In the genomic region with DNA sequence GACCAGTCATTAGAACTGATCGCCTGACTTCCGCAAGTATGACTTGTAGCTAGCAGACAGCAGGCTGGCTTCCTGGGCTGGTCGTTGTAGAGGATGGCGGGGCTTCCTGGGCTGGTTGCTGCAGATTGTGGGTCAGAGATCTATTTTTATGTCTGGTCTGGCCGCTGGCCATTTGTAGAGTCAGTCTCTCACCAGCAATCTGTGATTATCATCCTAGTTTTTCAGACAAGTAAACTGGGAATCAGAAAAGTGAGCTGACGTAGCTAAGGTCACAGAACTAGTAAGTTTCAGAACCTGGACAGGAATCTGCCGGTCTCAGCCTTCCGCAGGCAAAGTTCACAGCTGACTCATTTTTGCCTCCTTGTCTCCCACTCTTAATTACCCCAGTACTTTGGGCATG, we compare ENCODE assay signal across 19 cellular contexts. TPM values are rescaled to one million over a fixed set of nuclear protein-coding genes. Genes with fewer than 3 reads are reported as not detected.
A peak's percentile ranks its signal among the peaks of the same experiment; 100 is the strongest.
DNase-seq lines count a peak whose midpoint lies in the region; ATAC-seq and TF ChIP-seq lines count a peak whose summit lies in the region.
"Had no signal": no experiment of that assay in that cellular context is flagged by ENCODE, and none has a peak within 500 bp of the region (broad histone marks: within the 10 kb centered on the region; RNA-seq: fewer than 3 reads in every experiment).

No MANE protein-coding gene starts in this region.

- in situ Hi-C loops in gastrocnemius medialis (cut with MboI; ENCODE audit: low sequenced_read_pairs in 4 of 4) = loop anchor here in 1 of 4 donors (25.0 kb wide), 1 partner anchor 476 kb away; a partner anchor contains a TSS

- DNase-seq in NB4 (ENCODE audit: low read depth) (peak; percentile 34), cerebellar cortex (ENCODE audit: low spot score) (peak; percentile 97), heart right ventricle (peak; percentile 63 to 81), gastrocnemius medialis (peak; percentile 60 to 84), NCI-H146 (lab: John Stamatoyannopoulos, UW) (no peak), activated T-cell treated with anti-CD3 and anti-CD28 coated beads for 4 hours (no peak), putamen (ENCODE audit: low spot score) (no peak)
- DNase-seq: activated T-cell treated with anti-CD3 and anti-CD28 coated beads, Interleukin-2, amount 50 U/mL, for 48 hours; amniotic stem cell; DMS 273 treated with DMSO at 0.1 percent for 48 hours; mammary epithelial cell; NCI-H1048; NK-92 treated with Interleukin-12 subunit alpha and Interleukin-12 subunit beta, amount 100 ng/mL, for 24 hours; SHP77; stimulated activated naive B cell treated with anti-CD40 and anti-IgM and Interleukin-4, amounts not matched to agents 10 μg/mL and 1 μg/mL and 100 μg/mL, for 72 hours; upper lobe of left lung had no signal

- no peaks in the 10 kb centered on the region for H3K9me3 ChIP-seq in heart right ventricle
- H3K9me3 ChIP-seq in gastrocnemius medialis = no peaks in the 10 kb centered on the region
- H3K9me3 ChIP-seq: upper lobe of left lung had no signal

- TF ChIP-seq CTCF in NB4 (IDR thresholded peaks at IDR 0.05; ENCODE audit: low read depth, low read length) = no peak
- no peak for TF ChIP-seq CTCF in heart right ventricle (IDR thresholded peaks at IDR 0.05)
- no peak for TF ChIP-seq CTCF in gastrocnemius medialis (IDR thresholded peaks at IDR 0.05 in 4 of 5, conservative IDR thresholded peaks at IDR 0.05 in 1 of 5)

- ATAC-seq in heart right ventricle = peak; percentile 77 to 93 (median 88)
- peak; percentile 86 to 93 for ATAC-seq in gastrocnemius medialis
- ATAC-seq in esophagus mucosa = no peak
- ATAC-seq: stimulated activated naive B cell treated with anti-CD40 and anti-IgM and Interleukin-4, amounts not matched to agents 10 μg/mL and 1 μg/mL and 100 μg/mL, for 72 hours had no signal

- TF ChIP-seq POLR2A in NB4 (IDR thresholded peaks at IDR 0.05; ENCODE audit: extremely low read depth, insufficient read length) (no peak), gastrocnemius medialis (IDR thresholded peaks at IDR 0.05) (no peak)

- H3K36me3 ChIP-seq in heart right ventricle = no peaks in the 10 kb centered on the region
- no peaks in the 10 kb centered on the region for H3K36me3 ChIP-seq in gastrocnemius medialis
- H3K36me3 ChIP-seq: upper lobe of left lung had no signal

- peak overlapping the region in 9 of 10 donors; percentile 56 to 81 (median 68) for H3K27ac ChIP-seq in heart right ventricle
- H3K27ac ChIP-seq in gastrocnemius medialis = peak overlapping the region; percentile 70 to 80 (median 75)
- H3K27ac ChIP-seq: upper lobe of left lung had no signal

- H3K4me1 ChIP-seq in heart right ventricle (peaks cover 6 to 26% (median 14%) of the 10 kb centered on the region in 9 donors), gastrocnemius medialis (peaks cover 27 to 32% of the 10 kb centered on the region in 2 donors)
- H3K4me1 ChIP-seq: upper lobe of left lung had no signal

- WGBS in heart right ventricle, 2 donors = 21 to 30% methylated on average over 8 of the region's 8 CpGs

- intact Hi-C loops in heart right ventricle (cut with DNase I) = loop anchor here in 1 of 10 donors (5.0 kb wide), 1 partner anchor 36 kb away; no protein-coding TSS in a partner anchor
- intact Hi-C loops in gastrocnemius medialis (cut with DNase I; ENCODE audit: low total_unique reads) = loop anchor here (5.0 to 10.0 kb wide), 2 partner anchors 126 to 388 kb away; a partner anchor contains a TSS

- H3K27me3 ChIP-seq in heart right ventricle (no peaks in the 10 kb centered on the region), gastrocnemius medialis (no peaks in the 10 kb centered on the region)
- H3K27me3 ChIP-seq: upper lobe of left lung had no signal

- no peak overlapping the region for H3K4me3 ChIP-seq in NB4 (ENCODE audit: low read depth, low read length)
- no peak overlapping the region for H3K4me3 ChIP-seq in heart right ventricle
- H3K4me3 ChIP-seq in gastrocnemius medialis = no peak overlapping the region
- H3K4me3 ChIP-seq: skin epidermis, upper lobe of left lung had no signal

RNA-seq across cellular contexts. Expression of a gene that starts 19.1 kb away (rescaled TPM):
- under 1 TPM in 1 of 10 donors, not detected in 9; 0.70 TPM for total RNA-seq in heart right ventricle
- polyA plus RNA-seq in heart right ventricle = not detected
- not detected for total RNA-seq in gastrocnemius medialis
- not detected for total RNA-seq in esophagus mucosa
- total RNA-seq: mammary epithelial cell had no signal
- polyA plus RNA-seq: mammary epithelial cell had no signal

RNA-seq across cellular contexts. Expression of a gene that starts 24.7 kb away (rescaled TPM):
- not detected for total RNA-seq in heart right ventricle
- polyA plus RNA-seq in heart right ventricle = not detected
- not detected for total RNA-seq in gastrocnemius medialis
- total RNA-seq in esophagus mucosa = not detected
- total RNA-seq: dermis microvascular lymphatic vessel endothelial cell, mammary epithelial cell had no signal
- polyA plus RNA-seq: mammary epithelial cell had no signal

RNA-seq across cellular contexts. Expression of a gene that starts 45.5 kb away (rescaled TPM):
- 10 to 100 TPM; 28.0 to 41.0 (median 32.5) TPM for total RNA-seq in heart right ventricle
- polyA plus RNA-seq in heart right ventricle = 10 to 100 TPM; 29.5 to 38.2 TPM
- total RNA-seq in gastrocnemius medialis = 100 to 1,000 TPM in 3 of 4 donors, 10 to 100 TPM in 1; 80.4 to 138 (median 127) TPM
- 13.0 TPM for total RNA-seq in esophagus mucosa

Comparison
In these comparisons a context has a peak if more than half of its experiments do, and no peak if none do; other contexts are left out.
1. DNase-seq: peak in NB4 (single experiment), cerebellar cortex (single experiment), heart right ventricle (2 of 2) and gastrocnemius medialis (2 of 2); none in NCI-H146 (single experiment), activated T-cell treated with anti-CD3 and anti-CD28 coated beads for 4 hours (single experiment) and putamen (single experiment).